ENCODE assay signal across 8 cellular contexts in the genomic region with DNA sequence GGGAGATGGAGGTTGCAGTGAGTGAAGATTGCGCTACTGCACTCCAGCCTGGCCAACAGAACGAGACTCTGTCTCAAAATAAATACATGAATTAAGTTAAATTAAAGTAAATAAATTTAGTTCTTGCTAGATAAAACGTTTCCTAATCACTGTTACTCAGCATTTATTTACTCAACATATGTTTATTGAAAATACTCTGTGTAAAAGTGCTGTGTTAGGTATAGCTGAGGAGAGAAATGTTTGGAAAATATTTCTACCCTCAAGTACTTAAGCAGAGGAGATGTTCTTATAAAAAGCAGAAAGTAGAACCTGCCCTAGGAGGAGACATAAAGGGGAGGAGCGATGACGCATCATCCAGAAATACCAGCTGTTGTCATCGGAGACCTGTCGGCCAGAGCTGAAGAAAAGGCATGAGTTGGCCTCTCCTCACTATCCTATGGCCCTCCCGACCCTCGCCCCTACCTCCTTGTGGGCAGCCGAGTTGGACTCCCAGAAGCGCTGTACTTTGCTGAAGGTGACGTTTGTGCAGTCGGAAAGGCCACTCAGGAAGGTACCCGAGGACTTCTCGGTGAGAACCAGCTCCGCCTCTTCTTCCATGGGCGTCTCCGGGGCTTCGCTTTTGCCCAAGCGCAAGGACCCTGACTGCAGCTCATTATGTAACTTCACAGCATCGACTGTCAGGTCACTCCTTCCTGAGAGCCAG. TPM values are rescaled to one million over a fixed set of nuclear protein-coding genes. Genes with fewer than 3 reads are reported as not detected.
DNase-seq lines count a peak whose midpoint lies in the region; ATAC-seq, FAIRE-seq and TF ChIP-seq lines count a peak whose summit lies in the region.

No MANE protein-coding gene starts in this region.

- ATAC-seq in SK-N-SH treated with all-trans-retinoic acid at 6 μM for 48 hours: peak; percentile 87
- ATAC-seq in HepG2: peak; percentile 63

- TF ChIP-seq RAD21 in HepG2 (CRISPR knock-in tag; IDR thresholded peaks at IDR 0.05): no peak

- TF ChIP-seq POLR2A in HepG2 (IDR thresholded peaks at IDR 0.05; ENCODE audit: insufficient read depth in 1 of 2, low read depth in 2 of 2, low read length in 2 of 2): peak; percentile 22 to 50; a peak in 1 of 4 replicates

- CTCF ChIA-PET in HepG2 (lab: Yijun Ruan, JAX; ENCODE audit: low intra/inter-chr PET ratio, low total read pairs): no interaction called here

- POLR2A ChIA-PET in HepG2 (lab: Yijun Ruan, JAX): interaction anchor here (1.0 to 2.2 kb wide), 7 partner anchors 9 to 72 kb away, joined by 3 to 11 read pairs (median 6); no protein-coding TSS in a partner anchor

- H4K20me1 ChIP-seq in HepG2 (ENCODE audit: insufficient read depth, low read length): no peaks in the 10 kb centered on the region

- no peaks in the 10 kb centered on the region for H3K9me3 ChIP-seq in HUES6 (ENCODE audit: control insufficient read depth, insufficient read depth, low read depth, low read length)
- H3K9me3 ChIP-seq in HepG2 (ENCODE audit: low read length): no peaks in the 10 kb centered on the region
- H3K9me3 ChIP-seq in stomach smooth muscle (ENCODE audit: control insufficient read depth in 2 of 2, low read length in 2 of 2): no peaks in the 10 kb centered on the region

- H3K79me2 ChIP-seq in HepG2 (ENCODE audit: insufficient read depth, low read length): peaks cover 12% of the 10 kb centered on the region

- WGBS in HepG2 (ENCODE audit: low lambda C conversion rate): 21% methylated on average over 12 of the region's 21 CpGs

- FAIRE-seq in HepG2 (lab: Jason Lieb, UNC): no peak

- TF ChIP-seq EP300 in HepG2 (IDR thresholded peaks at IDR 0.05; ENCODE audit: low read depth in 2 of 2, low read length in 2 of 2) (no peak), HepG2 (CRISPR knock-in tag; IDR thresholded peaks at IDR 0.05; ENCODE audit: borderline replicate concordance) (no peak)

- in situ Hi-C loops in HepG2 (cut with HindIII; ENCODE audit: extremely low pct_ligation_motif_present, low pct_unique_long_range_greater_than_20kb): no loop called here

- H2AFZ ChIP-seq in HepG2 (ENCODE audit: low read length): peak overlapping the region; percentile 82

- intact Hi-C loops in HepG2 (cut with micrococcal nuclease; ENCODE audit: unreplicated experiment): loop anchor here (5.0 kb wide), 1 partner anchor 108 kb away; a partner anchor contains a TSS

- H3K4me3 ChIP-seq in HUES6 (ENCODE audit: low read depth, low read length): peak overlapping the region; percentile 74
- peak overlapping the region; percentile 72 to 92 (median 87) for H3K4me3 ChIP-seq in HepG2 (replicated peaks in 1 of 3; ENCODE audit: insufficient read depth in 1 of 3, low read depth in 2 of 3, low read length in 3 of 3)
- H3K4me3 ChIP-seq in stomach smooth muscle (ENCODE audit: low read length in 2 of 2): peak overlapping the region; percentile 94 to 98

- H3K27me3 ChIP-seq in HUES6 (ENCODE audit: control insufficient read depth, insufficient read depth, low read length) (no peaks in the 10 kb centered on the region), HepG2 (ENCODE audit: control insufficient read depth in 1 of 2, insufficient read depth in 2 of 2, low read length in 2 of 2) (no peaks in the 10 kb centered on the region; a peak in 1 of 5 replicates), stomach smooth muscle (ENCODE audit: control insufficient read depth in 1 of 2, insufficient read depth in 2 of 2, low read length in 2 of 2) (no peaks in the 10 kb centered on the region)

- no TSS peak for BruUV-seq in HepG2 (replicated peaks; lab: Mats Ljungman, UMichigan)

- H3K9ac ChIP-seq in HUES6 (ENCODE audit: low read length) (peak overlapping the region; percentile 57), HepG2 (ENCODE audit: insufficient read depth, low read depth, low read length) (peak overlapping the region; percentile 85), stomach smooth muscle (ENCODE audit: low read length in 2 of 2) (peak overlapping the region; percentile 86)

- DNase-seq in ELF-1 (ENCODE audit: low read depth, low spot score): peak; percentile 73
- DNase-seq in caudate nucleus (lab: John Stamatoyannopoulos, UW): peak in 22 of 61 donors; percentile 5 to 62 (median 30)
- DNase-seq in HepG2 (ENCODE audit: low spot score): peak; percentile 56
- no peak for DNase-seq in NCI-H1092 (lab: John Stamatoyannopoulos, UW)
- no peak for DNase-seq in T-helper 9 cell

- no peak for TF ChIP-seq CTCF in HepG2 (CRISPR knock-in tag; IDR thresholded peaks at IDR 0.05)

- H3K27ac ChIP-seq in HUES6 (ENCODE audit: low read depth, low read length) (no peak overlapping the region), caudate nucleus (ENCODE audit: low read depth, low read length) (peak overlapping the region; percentile 46), HepG2 (ENCODE audit: extremely low read length, insufficient read depth, low read length) (peak overlapping the region; percentile 83), stomach smooth muscle (ENCODE audit: low read length) (peak overlapping the region; percentile 67)

- H3K4me1 ChIP-seq in HUES6 (ENCODE audit: control insufficient read depth, insufficient read depth, low read length) (peaks cover 6% of the 10 kb centered on the region; the same call in 1 of the 2 replicates), HepG2 (ENCODE audit: insufficient read depth, low read length) (peaks cover 13% of the 10 kb centered on the region; the same call in 1 of the 2 replicates), stomach smooth muscle (ENCODE audit: control insufficient read depth, insufficient read depth, low read length) (peaks cover 13% of the 10 kb centered on the region)

- H3K36me3 ChIP-seq in HUES6 (ENCODE audit: control insufficient read depth, insufficient read depth, low read length): peaks cover 25% of the 10 kb centered on the region
- H3K36me3 ChIP-seq in HepG2 (replicated peaks in 1 of 2; ENCODE audit: control insufficient read depth in 1 of 2, insufficient read depth in 2 of 2, low read length in 2 of 2): peaks cover 2 to 19% of the 10 kb centered on the region in 2 experiments; a peak in 4 of 5 replicates
- H3K36me3 ChIP-seq in stomach smooth muscle (ENCODE audit: control insufficient read depth in 2 of 2, insufficient read depth in 2 of 2, low read length in 2 of 2): peaks cover 4 to 7% of the 10 kb centered on the region in 2 donors

- H3K4me2 ChIP-seq in HepG2 (ENCODE audit: low read depth, low read length): peak overlapping the region; percentile 88

RNA-seq across cellular contexts. Expression of a gene that starts 1.1 kb away (rescaled TPM):
- 30.6 and 39.4 TPM in 2 replicates for total RNA-seq in HepG2 (2016; rRNA removed; fragmentation: Illumina TruSeq; extraction: Trizol)
- total RNA-seq in HepG2 (2016; cell fraction: cytosol; rRNA removed; fragmentation: Illumina TruSeq; extraction: Trizol; ENCODE audit: low read depth): 40.0 and 40.9 TPM in 2 replicates
- 23.4 and 36.6 TPM in 2 replicates for total RNA-seq in HepG2 (2016; cell fraction: insoluble cytoplasmic fraction; rRNA removed; fragmentation: Illumina TruSeq; extraction: Trizol)
- 11.2 and 11.4 TPM in 2 replicates for total RNA-seq in HepG2 (2016; cell fraction: membrane; rRNA removed; fragmentation: Illumina TruSeq; extraction: Trizol)
- 31.1 and 33.1 TPM in 2 replicates for total RNA-seq in HepG2 (2016; cell fraction: nucleus; rRNA removed; fragmentation: Illumina TruSeq; extraction: Trizol)
- polyA plus RNA-seq in HepG2 (2011; rRNA removed): 13.2 and 18.6 TPM in 2 replicates
- polyA plus RNA-seq in HepG2 (2011; cell fraction: cytosol; rRNA removed): 5.0 and 5.1 TPM in 2 replicates
- polyA plus RNA-seq in HepG2 (2011; cell fraction: nucleus; rRNA removed): 51.4 and 59.2 TPM in 2 replicates
- polyA plus RNA-seq in HepG2 (2012): 17.9 and 28.3 TPM in 2 replicates
- 6.7 and 7.7 TPM in 2 replicates for polyA plus RNA-seq in HepG2 (2016; cell fraction: cytosol; fragmentation: Illumina TruSeq; extraction: Trizol; ENCODE audit: low read depth)
- 20.0 and 25.7 TPM in 2 replicates for polyA plus RNA-seq in HepG2 (2016; cell fraction: insoluble cytoplasmic fraction; fragmentation: Illumina TruSeq; extraction: Trizol; ENCODE audit: low read depth)
- 4.0 and 4.5 TPM in 2 replicates for polyA plus RNA-seq in HepG2 (2016; cell fraction: membrane; fragmentation: Illumina TruSeq; extraction: Trizol; ENCODE audit: low read depth)
- 51.3 and 56.0 TPM in 2 replicates for polyA plus RNA-seq in HepG2 (2016; cell fraction: nucleus; fragmentation: Illumina TruSeq; extraction: Trizol; ENCODE audit: insufficient read depth, low read depth)
- polyA minus RNA-seq in HepG2 (2011; rRNA and poly(A)+ RNA removed; ENCODE audit: low replicate concordance): 43.7 and 49.7 TPM in 2 replicates
- polyA minus RNA-seq in HepG2 (2011; cell fraction: cytosol; rRNA and poly(A)+ RNA removed): 12.0 and 15.7 TPM in 2 replicates
- 22.4 and 29.6 TPM in 2 replicates for polyA minus RNA-seq in HepG2 (2011; cell fraction: nucleus; rRNA and poly(A)+ RNA removed)

RNA-seq across cellular contexts. Expression of a gene that starts 26.0 kb away (rescaled TPM):
- total RNA-seq in HepG2 (2016; rRNA removed; fragmentation: Illumina TruSeq; extraction: Trizol): 354 and 442 TPM in 2 replicates
- 44.3 and 47.0 TPM in 2 replicates for total RNA-seq in HepG2 (2016; cell fraction: cytosol; rRNA removed; fragmentation: Illumina TruSeq; extraction: Trizol; ENCODE audit: low read depth)
- total RNA-seq in HepG2 (2016; cell fraction: insoluble cytoplasmic fraction; rRNA removed; fragmentation: Illumina TruSeq; extraction: Trizol): 352 and 439 TPM in 2 replicates
- total RNA-seq in HepG2 (2016; cell fraction: membrane; rRNA removed; fragmentation: Illumina TruSeq; extraction: Trizol): 128 and 141 TPM in 2 replicates
- total RNA-seq in HepG2 (2016; cell fraction: nucleus; rRNA removed; fragmentation: Illumina TruSeq; extraction: Trizol): 126 and 144 TPM in 2 replicates
- polyA plus RNA-seq in HepG2 (2011; rRNA removed): 403 and 483 TPM in 2 replicates
- 471 and 548 TPM in 2 replicates for polyA plus RNA-seq in HepG2 (2011; cell fraction: cytosol; rRNA removed)
- polyA plus RNA-seq in HepG2 (2011; cell fraction: nucleus; rRNA removed): 110 and 124 TPM in 2 replicates
- polyA plus RNA-seq in HepG2 (2012): 318 and 342 TPM in 2 replicates
- 50.9 and 54.4 TPM in 2 replicates for polyA plus RNA-seq in HepG2 (2016; cell fraction: cytosol; fragmentation: Illumina TruSeq; extraction: Trizol; ENCODE audit: low read depth)
- polyA plus RNA-seq in HepG2 (2016; cell fraction: insoluble cytoplasmic fraction; fragmentation: Illumina TruSeq; extraction: Trizol; ENCODE audit: low read depth): 474 and 488 TPM in 2 replicates
- 112 and 113 TPM in 2 replicates for polyA plus RNA-seq in HepG2 (2016; cell fraction: membrane; fragmentation: Illumina TruSeq; extraction: Trizol; ENCODE audit: low read depth)
- 181 and 193 TPM in 2 replicates for polyA plus RNA-seq in HepG2 (2016; cell fraction: nucleus; fragmentation: Illumina TruSeq; extraction: Trizol; ENCODE audit: insufficient read depth, low read depth)
- polyA minus RNA-seq in HepG2 (2011; rRNA and poly(A)+ RNA removed; ENCODE audit: low replicate concordance): 592 and 624 TPM in 2 replicates
- polyA minus RNA-seq in HepG2 (2011; cell fraction: cytosol; rRNA and poly(A)+ RNA removed): 212 and 243 TPM in 2 replicates
- polyA minus RNA-seq in HepG2 (2011; cell fraction: nucleus; rRNA and poly(A)+ RNA removed): 56.7 and 63.2 TPM in 2 replicates

RNA-seq across cellular contexts. Expression of a gene that starts 45.8 kb away (rescaled TPM):
- 39.9 and 47.6 TPM in 2 replicates for total RNA-seq in HepG2 (2016; rRNA removed; fragmentation: Illumina TruSeq; extraction: Trizol)
- 23.7 and 27.6 TPM in 2 replicates for total RNA-seq in HepG2 (2016; cell fraction: cytosol; rRNA removed; fragmentation: Illumina TruSeq; extraction: Trizol; ENCODE audit: low read depth)
- total RNA-seq in HepG2 (2016; cell fraction: insoluble cytoplasmic fraction; rRNA removed; fragmentation: Illumina TruSeq; extraction: Trizol): 37.7 and 48.0 TPM in 2 replicates
- 24.0 and 25.8 TPM in 2 replicates for total RNA-seq in HepG2 (2016; cell fraction: membrane; rRNA removed; fragmentation: Illumina TruSeq; extraction: Trizol)
- total RNA-seq in HepG2 (2016; cell fraction: nucleus; rRNA removed; fragmentation: Illumina TruSeq; extraction: Trizol): 16.9 and 23.2 TPM in 2 replicates
- polyA plus RNA-seq in HepG2 (2011; rRNA removed): 36.3 and 38.0 TPM in 2 replicates
- 37.5 and 37.9 TPM in 2 replicates for polyA plus RNA-seq in HepG2 (2011; cell fraction: cytosol; rRNA removed)
- 14.0 and 17.7 TPM in 2 replicates for polyA plus RNA-seq in HepG2 (2011; cell fraction: nucleus; rRNA removed)
- 31.8 and 32.0 TPM in 2 replicates for polyA plus RNA-seq in HepG2 (2012)
- 21.2 and 21.7 TPM in 2 replicates for polyA plus RNA-seq in HepG2 (2016; cell fraction: cytosol; fragmentation: Illumina TruSeq; extraction: Trizol; ENCODE audit: low read depth)
- polyA plus RNA-seq in HepG2 (2016; cell fraction: insoluble cytoplasmic fraction; fragmentation: Illumina TruSeq; extraction: Trizol; ENCODE audit: low read depth): 59.8 and 61.6 TPM in 2 replicates
- 21.5 and 23.2 TPM in 2 replicates for polyA plus RNA-seq in HepG2 (2016; cell fraction: membrane; fragmentation: Illumina TruSeq; extraction: Trizol; ENCODE audit: low read depth)
- polyA plus RNA-seq in HepG2 (2016; cell fraction: nucleus; fragmentation: Illumina TruSeq; extraction: Trizol; ENCODE audit: insufficient read depth, low read depth): 37.6 TPM in 2 replicates
- polyA minus RNA-seq in HepG2 (2011; rRNA and poly(A)+ RNA removed; ENCODE audit: low replicate concordance): 34.4 and 67.4 TPM in 2 replicates
- 7.6 and 7.7 TPM in 2 replicates for polyA minus RNA-seq in HepG2 (2011; cell fraction: cytosol; rRNA and poly(A)+ RNA removed)
- polyA minus RNA-seq in HepG2 (2011; cell fraction: nucleus; rRNA and poly(A)+ RNA removed): 10.6 and 14.4 TPM in 2 replicates

RNA-seq across cellular contexts. Expression of a gene that starts 46.0 kb away (rescaled TPM):
- 30.2 and 41.8 TPM in 2 replicates for total RNA-seq in HepG2 (2016; rRNA removed; fragmentation: Illumina TruSeq; extraction: Trizol)
- 84.0 and 92.7 TPM in 2 replicates for total RNA-seq in HepG2 (2016; cell fraction: cytosol; rRNA removed; fragmentation: Illumina TruSeq; extraction: Trizol; ENCODE audit: low read depth)
- total RNA-seq in HepG2 (2016; cell fraction: insoluble cytoplasmic fraction; rRNA removed; fragmentation: Illumina TruSeq; extraction: Trizol): 25.9 and 43.5 TPM in 2 replicates
- 104 and 115 TPM in 2 replicates for total RNA-seq in HepG2 (2016; cell fraction: membrane; rRNA removed; fragmentation: Illumina TruSeq; extraction: Trizol)
- total RNA-seq in HepG2 (2016; cell fraction: nucleus; rRNA removed; fragmentation: Illumina TruSeq; extraction: Trizol): 30.7 and 33.0 TPM in 2 replicates
- 40.8 and 49.4 TPM in 2 replicates for polyA plus RNA-seq in HepG2 (2011; rRNA removed)
- polyA plus RNA-seq in HepG2 (2011; cell fraction: cytosol; rRNA removed): 50.8 and 52.5 TPM in 2 replicates
- 59.0 and 60.8 TPM in 2 replicates for polyA plus RNA-seq in HepG2 (2011; cell fraction: nucleus; rRNA removed)
- polyA plus RNA-seq in HepG2 (2012): 15.7 and 18.2 TPM in 2 replicates
- 102 and 121 TPM in 2 replicates for polyA plus RNA-seq in HepG2 (2016; cell fraction: cytosol; fragmentation: Illumina TruSeq; extraction: Trizol; ENCODE audit: low read depth)
- polyA plus RNA-seq in HepG2 (2016; cell fraction: insoluble cytoplasmic fraction; fragmentation: Illumina TruSeq; extraction: Trizol; ENCODE audit: low read depth): 34.1 and 41.4 TPM in 2 replicates
- 122 and 132 TPM in 2 replicates for polyA plus RNA-seq in HepG2 (2016; cell fraction: membrane; fragmentation: Illumina TruSeq; extraction: Trizol; ENCODE audit: low read depth)
- 55.7 and 56.8 TPM in 2 replicates for polyA plus RNA-seq in HepG2 (2016; cell fraction: nucleus; fragmentation: Illumina TruSeq; extraction: Trizol; ENCODE audit: insufficient read depth, low read depth)
- 142 and 286 TPM in 2 replicates for polyA minus RNA-seq in HepG2 (2011; rRNA and poly(A)+ RNA removed; ENCODE audit: low replicate concordance)
- 20.4 TPM in 2 replicates for polyA minus RNA-seq in HepG2 (2011; cell fraction: cytosol; rRNA and poly(A)+ RNA removed)
- polyA minus RNA-seq in HepG2 (2011; cell fraction: nucleus; rRNA and poly(A)+ RNA removed): 33.9 and 35.7 TPM in 2 replicates

Comparison
In these comparisons a context has a peak if more than half of its experiments do, and no peak if none do; other contexts are left out.
1. DNase-seq: peak in ELF-1 (single experiment) and HepG2 (single experiment); none in NCI-H1092 (single experiment) and T-helper 9 cell (single experiment).
2. Peak in every context shown above with its lines, with median percentiles within 50 percentile points of each other: H3K4me3 ChIP-seq and H3K9ac ChIP-seq.